ENCODE assay signal across 1 cellular context in genomic region chr3:112460519-112460918, GRCh38.
TF ChIP-seq lines count a peak whose summit lies in the region.

No MANE protein-coding gene starts in this region.

TF ChIP-seq in GM12878, 131 proteins besides CTCF, POLR2A, EP300 and RAD21 (continued from another document and continues in another):
- TF ChIP-seq KLF5 (IDR thresholded peaks at IDR 0.05; ENCODE audit: partially characterized antibody) (no peak), ZNF687 (IDR thresholded peaks at IDR 0.05) (peak; percentile 84; the same call in 1 of the 2 replicates), NBN (IDR thresholded peaks at IDR 0.05) (no peak; the same call in 1 of the 2 replicates), ZZZ3 (IDR thresholded peaks at IDR 0.05; ENCODE audit: control insufficient read depth, insufficient read length, low read depth) (no peak), ZBTB40 (IDR thresholded peaks at IDR 0.05; ENCODE audit: borderline replicate concordance) (no peak), MXI1 (IDR thresholded peaks at IDR 0.05; ENCODE audit: low read depth, low read length) (peak; percentile 72), IKZF2 (IDR thresholded peaks at IDR 0.05) (peak; percentile 97), USF2 (IDR thresholded peaks at IDR 0.05; ENCODE audit: borderline replicate concordance, low read depth, low read length) (no peak), FOXK2 (IDR thresholded peaks at IDR 0.05) (no peak), ZSCAN29 (IDR thresholded peaks at IDR 0.05) (no peak), ESRRA (IDR thresholded peaks at IDR 0.05; ENCODE audit: low read length) (0 out of 2 replicates have a peak, but pooled peaks have one; percentile 16), IRF4 (IDR thresholded peaks at IDR 0.05; ENCODE audit: low read depth, low read length) (peak; percentile 76; the same call in 1 of the 2 replicates), PRDM15 (CRISPR knock-in tag; IDR thresholded peaks at IDR 0.05) (no peak), ATF7 (IDR thresholded peaks at IDR 0.05; ENCODE audit: low read depth) (peak; percentile 83), TCF12 (IDR thresholded peaks at IDR 0.05; ENCODE audit: low read depth, low read length) (peak; percentile 75), CHD2 (IDR thresholded peaks at IDR 0.05; ENCODE audit: borderline replicate concordance, low read depth, low read length) (peak; percentile 71; the same call in 1 of the 2 replicates), DPF2 (IDR thresholded peaks at IDR 0.05) (peak; percentile 43), SP1 (IDR thresholded peaks at IDR 0.05; ENCODE audit: low read depth, low read length) (no peak), ZNF592 (IDR thresholded peaks at IDR 0.05) (peak; percentile 59; the same call in 1 of the 2 replicates), NFIC (IDR thresholded peaks at IDR 0.05; ENCODE audit: low read depth, low read length) (peak; percentile 99), RFX5 (IDR thresholded peaks at IDR 0.05; ENCODE audit: low read depth, low read length) (no peak), ZNF207 (IDR thresholded peaks at IDR 0.05; ENCODE audit: borderline replicate concordance) (no peak), NR2C2 (IDR thresholded peaks at IDR 0.05; ENCODE audit: borderline replicate concordance, control insufficient read depth, insufficient read length, low read depth) (no peak), MYC (IDR thresholded peaks at IDR 0.05; ENCODE audit: insufficient read depth, insufficient read length, insufficient replicate concordance, low read length, severe bottlenecking) (no peak), EZH2 (IDR thresholded peaks at IDR 0.05; ENCODE audit: borderline replicate concordance, control insufficient read depth, low read depth, low read length) (no peak), POLR2AphosphoS5 (IDR thresholded peaks at IDR 0.05; ENCODE audit: low read length) (no peak), ZNF384 (IDR thresholded peaks at IDR 0.05; ENCODE audit: borderline replicate concordance, low read depth, low read length) (no peak), FOXM1 (IDR thresholded peaks at IDR 0.05; ENCODE audit: low read depth, low read length) (peak; percentile 98), EED (IDR thresholded peaks at IDR 0.05; ENCODE audit: low read depth) (peak; percentile 88), SIX5 (IDR thresholded peaks at IDR 0.05; ENCODE audit: low read depth, low read length, severe bottlenecking) (no peak), SMAD5 (IDR thresholded peaks at IDR 0.05; ENCODE audit: low read depth) (0 out of 2 replicates have a peak, but pooled peaks have one; percentile 8), JUNB (IDR thresholded peaks at IDR 0.05) (peak; percentile 94), HSF1 (IDR thresholded peaks at IDR 0.05; ENCODE audit: low read depth, low read length) (no peak), ZNF24 (IDR thresholded peaks at IDR 0.05) (peak; percentile 85; the same call in 1 of the 2 replicates), TAF1 (IDR thresholded peaks at IDR 0.05; ENCODE audit: borderline replicate concordance, low read depth, low read length) (no peak), BMI1 (IDR thresholded peaks at IDR 0.05; ENCODE audit: borderline replicate concordance) (0 out of 2 replicates have a peak, but pooled peaks have one; percentile 53), TCF3 (IDR thresholded peaks at IDR 0.05; ENCODE audit: borderline replicate concordance, insufficient read depth, low read depth, low read length) (no peak), ATF2 (IDR thresholded peaks at IDR 0.05; ENCODE audit: low read length) (peak; percentile 100), PKNOX1 (IDR thresholded peaks at IDR 0.05) (0 out of 2 replicates have a peak, but pooled peaks have one; percentile 10), HDGF (IDR thresholded peaks at IDR 0.05) (no peak)
